Comparison of ENCODE assay signal across 13 cellular contexts in the genomic region with DNA sequence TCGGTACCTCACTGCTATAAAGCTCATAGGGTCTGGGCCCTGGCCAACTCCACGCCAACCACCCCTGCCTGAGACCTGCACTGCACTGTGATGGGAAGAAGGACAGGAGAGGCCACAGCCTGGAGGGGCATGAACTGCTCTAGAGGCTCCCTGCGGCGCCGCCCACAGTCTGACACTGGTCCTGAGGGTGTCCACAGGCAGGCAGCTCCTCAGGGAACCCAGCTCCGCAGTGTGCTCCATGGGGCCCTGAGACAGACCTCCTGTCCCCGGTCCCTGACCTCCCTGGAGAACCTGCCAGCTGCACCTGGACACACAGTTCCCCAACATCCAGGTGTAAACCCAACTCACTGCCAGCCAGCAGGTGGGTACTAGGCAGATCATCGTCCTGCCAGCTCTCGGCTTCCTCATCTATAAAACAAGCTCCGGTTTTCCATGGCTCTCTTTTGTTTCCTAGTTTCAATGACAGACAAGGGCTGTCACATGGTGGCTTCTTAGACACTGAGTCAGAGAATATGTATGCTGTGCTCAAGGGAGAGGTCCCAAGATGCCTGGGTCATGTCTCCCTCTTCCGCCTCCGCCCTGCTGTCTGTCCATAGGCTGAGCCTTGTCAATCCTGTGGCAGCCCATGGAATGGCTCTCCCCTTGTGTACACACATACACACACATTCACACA. TPM values are rescaled to one million over a fixed set of nuclear protein-coding genes. Genes with fewer than 3 reads are reported as not detected.
DNase-seq lines count a peak whose midpoint lies in the region; ATAC-seq and TF ChIP-seq lines count a peak whose summit lies in the region.
"Had no signal": no experiment of that assay in that cellular context is flagged by ENCODE, and none has a peak within 500 bp of the region (broad histone marks: within the 10 kb centered on the region; RNA-seq: fewer than 3 reads in every experiment).

No MANE protein-coding gene starts in this region.

- peaks cover 42% of the 10 kb centered on the region for H3K36me3 ChIP-seq in RWPE2 (ENCODE audit: low read depth)
- no peaks in the 10 kb centered on the region for H3K36me3 ChIP-seq in smooth muscle cell (ENCODE audit: low read depth)
- H3K36me3 ChIP-seq in A673 (ENCODE audit: insufficient read depth, low read length, poor library complexity, severe bottlenecking), result no peaks in the 10 kb centered on the region

- H3K79me2 ChIP-seq in smooth muscle cell (ENCODE audit: low read depth), result no peaks in the 10 kb centered on the region

- no peaks in the 10 kb centered on the region for H3K27me3 Mint-ChIP-seq in activated CD8-positive, alpha-beta T cell treated with anti-CD3 and anti-CD28 coated beads for 36 hours
- no peaks in the 10 kb centered on the region for H3K27me3 Mint-ChIP-seq in activated CD8-positive, alpha-beta T cell treated with anti-CD3 and anti-CD28 coated beads, Interleukin-2, amount 10 ng/mL, durations not matched to agents 7 days and 5 days (ENCODE audit: low read depth)
- peaks cover 1% of the 10 kb centered on the region for H3K27me3 Mint-ChIP-seq in T-helper 2 cell treated with Interferon-gamma antibody and Interleukin-4, amounts not matched to agents 5 μg/mL and 100 μg/mL, for 36 hours (ENCODE audit: low read depth)

- peak overlapping the region; percentile 89 for H3K9ac ChIP-seq in smooth muscle cell (ENCODE audit: low read depth)

- POLR2A ChIA-PET in activated CD8-positive, alpha-beta T cell treated with anti-CD3 and anti-CD28 coated beads for 36 hours (lab: Charles Lee), result no interaction called here
- POLR2A ChIA-PET in activated CD8-positive, alpha-beta T cell treated with anti-CD3 and anti-CD28 coated beads, Interleukin-2, amount 10 ng/mL, durations not matched to agents 7 days and 5 days (lab: Charles Lee), result no interaction called here
- POLR2A ChIA-PET in A673 (lab: Charles Lee; ENCODE audit: low non-redundant PET), result no interaction called here

- no peak overlapping the region for H3K4me3 Mint-ChIP-seq in activated CD8-positive, alpha-beta T cell treated with anti-CD3 and anti-CD28 coated beads for 36 hours
- H3K4me3 Mint-ChIP-seq in activated CD8-positive, alpha-beta T cell treated with anti-CD3 and anti-CD28 coated beads, Interleukin-2, amount 10 ng/mL, durations not matched to agents 7 days and 5 days, result no peak overlapping the region
- H3K4me3 Mint-ChIP-seq in T-helper 2 cell treated with Interferon-gamma antibody and Interleukin-4, amounts not matched to agents 5 μg/mL and 100 μg/mL, for 36 hours, result no peak overlapping the region

- peaks cover 2% of the 10 kb centered on the region for H3K36me3 Mint-ChIP-seq in activated CD8-positive, alpha-beta T cell treated with anti-CD3 and anti-CD28 coated beads for 36 hours (ENCODE audit: low read depth)
- peaks cover 7% of the 10 kb centered on the region for H3K36me3 Mint-ChIP-seq in activated CD8-positive, alpha-beta T cell treated with anti-CD3 and anti-CD28 coated beads, Interleukin-2, amount 10 ng/mL, durations not matched to agents 7 days and 5 days (ENCODE audit: low read depth)
- peaks cover 8% of the 10 kb centered on the region for H3K36me3 Mint-ChIP-seq in T-helper 2 cell treated with Interferon-gamma antibody and Interleukin-4, amounts not matched to agents 5 μg/mL and 100 μg/mL, for 36 hours (ENCODE audit: low read depth)
- H3K36me3 Mint-ChIP-seq: naive B cell had no signal

- no peak overlapping the region for H3K27ac ChIP-seq in RWPE2 (ENCODE audit: poor library complexity, severe bottlenecking)
- H3K27ac ChIP-seq in smooth muscle cell (ENCODE audit: low read depth), result peak overlapping the region; percentile 97
- H3K27ac ChIP-seq in A673 (ENCODE audit: low read depth, low read length, poor library complexity, severe bottlenecking), result no peak overlapping the region
- H3K27ac ChIP-seq: adrenal gland had no signal

- no peak overlapping the region for H3K4me3 ChIP-seq in RWPE2 (ENCODE audit: severe bottlenecking)
- H3K4me3 ChIP-seq in fibroblast of mammary gland (ENCODE audit: control insufficient read depth, low read depth, low read length), result no peak overlapping the region
- H3K4me3 ChIP-seq in smooth muscle cell, result no peak overlapping the region
- H3K4me3 ChIP-seq in A673 (ENCODE audit: low read depth, low read length, poor library complexity, severe bottlenecking), result no peak overlapping the region
- H3K4me3 ChIP-seq: adrenal gland had no signal

- DNase-seq in activated CD8-positive, alpha-beta T cell treated with anti-CD3 and anti-CD28 coated beads for 36 hours, result no peak
- DNase-seq in activated CD8-positive, alpha-beta T cell treated with anti-CD3 and anti-CD28 coated beads, Interleukin-2, amount 10 ng/mL, durations not matched to agents 7 days and 5 days, result no peak
- DNase-seq in RWPE2 (ENCODE audit: low spot score), result peak; percentile 66
- peak; percentile 45 for DNase-seq in fibroblast of mammary gland (ENCODE audit: low read depth)
- DNase-seq in smooth muscle cell (lab: John Stamatoyannopoulos, UW; ENCODE audit: unreplicated experiment), result no peak
- DNase-seq in T-helper 2 cell treated with Interferon-gamma antibody and Interleukin-4, amounts not matched to agents 5 μg/mL and 100 μg/mL, for 36 hours (ENCODE audit: low spot score), result no peak
- no peak for DNase-seq in CD1c-positive myeloid dendritic cell (ENCODE audit: extremely low spot score)
- no peak for DNase-seq in A673 (ENCODE audit: low spot score)
- DNase-seq: adrenal gland; naive B cell; NCI-H526 treated with DMSO at 0.1 percent for 48 hours; stimulated activated CD4-positive, alpha-beta T cell treated with anti-CD3 and anti-CD28 coated beads, Interleukin-15, amount 100 ng/mL, for 24 hours; T-helper 2 cell had no signal

- TF ChIP-seq CTCF in activated CD8-positive, alpha-beta T cell treated with anti-CD3 and anti-CD28 coated beads for 36 hours (IDR thresholded peaks at IDR 0.05), result no peak
- TF ChIP-seq CTCF in RWPE2 (IDR thresholded peaks at IDR 0.05; ENCODE audit: poor library complexity, severe bottlenecking), result no peak
- TF ChIP-seq CTCF in fibroblast of mammary gland (conservative IDR thresholded peaks at IDR 0.05; ENCODE audit: control insufficient read depth, insufficient read depth, low read depth, low read length), result no peak
- no peak for TF ChIP-seq CTCF in smooth muscle cell (IDR thresholded peaks at IDR 0.05; ENCODE audit: borderline replicate concordance, insufficient read depth, poor library complexity, severe bottlenecking)
- no peak for TF ChIP-seq CTCF in A673 (conservative IDR thresholded peaks at IDR 0.05; ENCODE audit: low read depth, low read length)

- peaks cover 44% of the 10 kb centered on the region for H3K4me1 Mint-ChIP-seq in activated CD8-positive, alpha-beta T cell treated with anti-CD3 and anti-CD28 coated beads for 36 hours (ENCODE audit: low read depth)
- peaks cover 46% of the 10 kb centered on the region for H3K4me1 Mint-ChIP-seq in activated CD8-positive, alpha-beta T cell treated with anti-CD3 and anti-CD28 coated beads, Interleukin-2, amount 10 ng/mL, durations not matched to agents 7 days and 5 days (ENCODE audit: low read depth)
- H3K4me1 Mint-ChIP-seq in T-helper 2 cell treated with Interferon-gamma antibody and Interleukin-4, amounts not matched to agents 5 μg/mL and 100 μg/mL, for 36 hours (ENCODE audit: low read depth), result peaks cover 36% of the 10 kb centered on the region

- intact Hi-C loops in activated CD8-positive, alpha-beta T cell treated with anti-CD3 and anti-CD28 coated beads for 36 hours (cut with micrococcal nuclease), result loop anchor here (5.0 to 10.0 kb wide), 2 partner anchors 117 to 274 kb away; no protein-coding TSS in a partner anchor
- intact Hi-C loops in A673 (cut with micrococcal nuclease; ENCODE audit: unreplicated experiment), result no loop called here

- CTCF ChIA-PET in activated CD8-positive, alpha-beta T cell treated with anti-CD3 and anti-CD28 coated beads for 36 hours (lab: Charles Lee), result interaction anchor here (0.8 kb wide), 1 partner anchor 276 kb away, joined by 3 read pairs; no protein-coding TSS in a partner anchor
- CTCF ChIA-PET in activated CD8-positive, alpha-beta T cell treated with anti-CD3 and anti-CD28 coated beads, Interleukin-2, amount 10 ng/mL, durations not matched to agents 7 days and 5 days (lab: Charles Lee), result no interaction called here
- CTCF ChIA-PET in A673 (lab: Charles Lee), result interaction anchor here (0.6 to 0.8 kb wide), 2 partner anchors 103 to 113 kb away, joined by 5 to 8 read pairs; no protein-coding TSS in a partner anchor

- no peaks in the 10 kb centered on the region for H3K9me3 Mint-ChIP-seq in activated CD8-positive, alpha-beta T cell treated with anti-CD3 and anti-CD28 coated beads for 36 hours
- H3K9me3 Mint-ChIP-seq in activated CD8-positive, alpha-beta T cell treated with anti-CD3 and anti-CD28 coated beads, Interleukin-2, amount 10 ng/mL, durations not matched to agents 7 days and 5 days (ENCODE audit: insufficient read depth), result no peaks in the 10 kb centered on the region
- H3K9me3 Mint-ChIP-seq in T-helper 2 cell treated with Interferon-gamma antibody and Interleukin-4, amounts not matched to agents 5 μg/mL and 100 μg/mL, for 36 hours, result no peaks in the 10 kb centered on the region
- H3K9me3 Mint-ChIP-seq: naive B cell had no signal

- no peak for ATAC-seq in activated CD8-positive, alpha-beta T cell treated with anti-CD3 and anti-CD28 coated beads for 36 hours
- no peak for ATAC-seq in activated CD8-positive, alpha-beta T cell treated with anti-CD3 and anti-CD28 coated beads, Interleukin-2, amount 10 ng/mL, durations not matched to agents 7 days and 5 days
- ATAC-seq in RWPE2 (ENCODE audit: low read depth), result no peak

- H3K4me1 ChIP-seq in RWPE2 (ENCODE audit: insufficient read depth, poor library complexity, severe bottlenecking), result no peaks in the 10 kb centered on the region
- H3K4me1 ChIP-seq in smooth muscle cell (ENCODE audit: low read depth), result peaks cover 18% of the 10 kb centered on the region
- H3K4me1 ChIP-seq in A673 (ENCODE audit: insufficient read depth, low read length, poor library complexity, severe bottlenecking), result peaks cover 18% of the 10 kb centered on the region

- H3K27ac Mint-ChIP-seq in activated CD8-positive, alpha-beta T cell treated with anti-CD3 and anti-CD28 coated beads for 36 hours, result peak overlapping the region; percentile 1
- H3K27ac Mint-ChIP-seq in activated CD8-positive, alpha-beta T cell treated with anti-CD3 and anti-CD28 coated beads, Interleukin-2, amount 10 ng/mL, durations not matched to agents 7 days and 5 days, result no peak overlapping the region
- H3K27ac Mint-ChIP-seq in T-helper 2 cell treated with Interferon-gamma antibody and Interleukin-4, amounts not matched to agents 5 μg/mL and 100 μg/mL, for 36 hours, result no peak overlapping the region

- H2AFZ ChIP-seq in smooth muscle cell (ENCODE audit: low read depth), result no peak overlapping the region

- BruUV-seq in A673 (replicated peaks; lab: Mats Ljungman, UMichigan), result no TSS peak

- peaks cover 40% of the 10 kb centered on the region for H4K20me1 ChIP-seq in smooth muscle cell (ENCODE audit: low read depth)

- 71% methylated on average over 12 of the region's 12 CpGs for WGBS in smooth muscle cell (ENCODE audit: low lambda C conversion rate)

- H3K9me3 ChIP-seq in RWPE2 (ENCODE audit: severe bottlenecking) (no peaks in the 10 kb centered on the region), smooth muscle cell (replicated peaks; ENCODE audit: low read depth) (no peaks in the 10 kb centered on the region), A673 (ENCODE audit: low read depth, low read length, poor library complexity, severe bottlenecking) (no peaks in the 10 kb centered on the region)
- H3K9me3 ChIP-seq: adrenal gland had no signal

- peak overlapping the region; percentile 33 for H3K4me2 ChIP-seq in smooth muscle cell

- H3F3A ChIP-seq in smooth muscle cell (ENCODE audit: low read depth), result no peaks in the 10 kb centered on the region

- H3K27me3 ChIP-seq in RWPE2 (ENCODE audit: insufficient read depth, poor library complexity, severe bottlenecking), result no peaks in the 10 kb centered on the region
- no peaks in the 10 kb centered on the region for H3K27me3 ChIP-seq in smooth muscle cell (ENCODE audit: low read depth)
- no peaks in the 10 kb centered on the region for H3K27me3 ChIP-seq in A673 (replicated peaks; ENCODE audit: insufficient read depth, low read depth, low read length, poor library complexity)
- H3K27me3 ChIP-seq: adrenal gland had no signal

RNA-seq across cellular contexts. Expression of a gene that starts 5.1 kb away (rescaled TPM):
- total RNA-seq in activated CD8-positive, alpha-beta T cell treated with anti-CD3 and anti-CD28 coated beads for 36 hours, result 10 to 100 TPM; 63.2 to 69.5 TPM
- total RNA-seq in activated CD8-positive, alpha-beta T cell treated with anti-CD3 and anti-CD28 coated beads, Interleukin-2, amount 10 ng/mL, durations not matched to agents 7 days and 5 days, result 10 to 100 TPM; 75.7 to 79.0 TPM
- total RNA-seq in smooth muscle cell, result 4.5 and 6.5 TPM in 2 replicates
- polyA plus RNA-seq in smooth muscle cell, result 5.2 and 7.6 TPM in 2 replicates
- total RNA-seq in A673 (2021), result 1.4 and 2.0 TPM in 2 replicates

RNA-seq across cellular contexts. Expression of a gene that starts 12.7 kb away (rescaled TPM):
- total RNA-seq in activated CD8-positive, alpha-beta T cell treated with anti-CD3 and anti-CD28 coated beads for 36 hours, result 10 to 100 TPM; 29.0 to 34.0 TPM
- 10 to 100 TPM; 34.7 to 44.8 TPM for total RNA-seq in activated CD8-positive, alpha-beta T cell treated with anti-CD3 and anti-CD28 coated beads, Interleukin-2, amount 10 ng/mL, durations not matched to agents 7 days and 5 days
- 185 and 222 TPM in 2 replicates for total RNA-seq in smooth muscle cell
- 237 and 247 TPM in 2 replicates for polyA plus RNA-seq in smooth muscle cell
- total RNA-seq in A673 (2021), result 118 and 129 TPM in 2 replicates

Comparison
In these comparisons a context has a peak if more than half of its experiments do, and no peak if none do; other contexts are left out.
1. DNase-seq: peak in RWPE2 (single experiment) and fibroblast of mammary gland (single experiment); none in activated CD8-positive, alpha-beta T cell treated with anti-CD3 and anti-CD28 coated beads for 36 hours (single experiment), activated CD8-positive, alpha-beta T cell treated with anti-CD3 and anti-CD28 coated beads, Interleukin-2, amount 10 ng/mL, durations not matched to agents 7 days and 5 days (single experiment), smooth muscle cell (single experiment), T-helper 2 cell treated with Interferon-gamma antibody and Interleukin-4, amounts not matched to agents 5 μg/mL and 100 μg/mL, for 36 hours (single experiment), CD1c-positive myeloid dendritic cell (single experiment) and A673 (single experiment).